13 cellular contexts compared by ENCODE assay signal in the genomic region with DNA sequence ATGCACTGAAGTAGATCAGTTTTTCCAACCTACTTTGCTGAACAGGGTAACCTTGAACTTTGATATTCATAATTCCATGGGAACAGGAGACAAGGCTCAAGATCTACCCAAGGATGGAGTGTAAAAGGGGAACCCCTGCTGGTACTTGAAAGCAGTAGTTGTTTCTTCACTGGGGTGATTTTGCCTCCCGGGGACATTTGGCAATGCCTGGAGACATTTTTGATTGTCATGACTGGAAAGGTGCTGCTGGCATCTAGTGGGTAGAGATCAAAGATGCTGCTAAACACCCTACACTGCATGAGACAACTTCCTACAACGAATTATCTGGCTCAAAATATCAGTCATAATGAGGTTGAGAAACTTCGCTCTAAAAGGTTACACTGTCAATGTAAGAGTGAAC.
DNase-seq lines count a peak whose midpoint lies in the region; ATAC-seq, FAIRE-seq and TF ChIP-seq lines count a peak whose summit lies in the region.
"Had no signal": no experiment of that assay in that cellular context is flagged by ENCODE, and none has a peak within 500 bp of the region (broad histone marks: within the 10 kb centered on the region; RNA-seq: fewer than 3 reads in every experiment).

No MANE protein-coding gene starts in this region.

- H3K9me3 Mint-ChIP-seq in CD4-positive, alpha-beta memory T cell, result peaks cover 0 to 8% (median 6%) of the 10 kb centered on the region in 8 donors

- H3K4me3 ChIP-seq in K562, result no peak overlapping the region
- no peak overlapping the region for H3K4me3 ChIP-seq in CD4-positive, alpha-beta memory T cell (ENCODE audit: low read length in 2 of 2)
- H3K4me3 ChIP-seq: neural progenitor cell had no signal

- in situ Hi-C loops in KBM-7 (cut with MboI; ENCODE audit: low pct_unique_long_range_greater_than_20kb, low sequenced_read_pairs) (no loop called here), K562 (cut with MboI) (no loop called here)

- no peak overlapping the region for H3K4me2 ChIP-seq in K562 (ENCODE audit: insufficient read depth, low read length)
- H3K4me2 ChIP-seq: neural progenitor cell had no signal

- peaks cover 0 to 4% of the 10 kb centered on the region in 2 experiments; a peak in 1 of 5 replicates for H3K4me1 ChIP-seq in K562 (replicated peaks in 1 of 2; ENCODE audit: control insufficient read depth in 2 of 2, insufficient read depth in 2 of 2, low read length in 2 of 2)
- H3K4me1 ChIP-seq in CD4-positive, alpha-beta memory T cell (ENCODE audit: insufficient read depth, low read length), result no peaks in the 10 kb centered on the region

- H3K9me1 ChIP-seq in K562 (ENCODE audit: control insufficient read depth, insufficient read depth, low read length), result no peaks in the 10 kb centered on the region

- no peak overlapping the region for H3K27ac ChIP-seq in K562 (ENCODE audit: extremely low read depth, low read depth, low read length)
- H3K27ac ChIP-seq in CD4-positive, alpha-beta memory T cell (ENCODE audit: low read depth, low read length), result no peak overlapping the region
- H3K27ac ChIP-seq: neural progenitor cell had no signal

- no peak for TF ChIP-seq RAD21 in K562 (CRISPR knock-in tag; conservative IDR thresholded peaks at IDR 0.05 in 1 of 2, IDR thresholded peaks at IDR 0.05 in 1 of 2)

- H3K36me3 Mint-ChIP-seq in CD4-positive, alpha-beta memory T cell, result no peaks in the 10 kb centered on the region
- H3K36me3 Mint-ChIP-seq: neural progenitor cell; stimulated activated memory B cell treated with anti-CD40 and anti-IgM and Interleukin-4, amounts not matched to agents 10 μg/mL and 1 μg/mL and 100 μg/mL, for 72 hours had no signal

- H3K27me3 ChIP-seq in K562 (ENCODE audit: control insufficient read depth in 2 of 2, insufficient read depth in 2 of 2, low read length in 2 of 2), result peaks cover 0 to 5% of the 10 kb centered on the region in 2 experiments; a peak in 1 of 5 replicates
- no peaks in the 10 kb centered on the region for H3K27me3 ChIP-seq in CD4-positive, alpha-beta memory T cell (ENCODE audit: insufficient read depth, low read length)

- intact Hi-C loops in K562 (cut with micrococcal nuclease), result no loop called here
- intact Hi-C loops in left colon (cut with DNase I, micrococcal nuclease), result no loop called here
- intact Hi-C loops in CD4-positive, alpha-beta memory T cell (cut with micrococcal nuclease), result no loop called here

- CTCF ChIA-PET in K562 (lab: Yijun Ruan, JAX; ENCODE audit: low intra/inter-chr PET ratio), result no interaction called here
- CTCF ChIA-PET in CD4-positive, alpha-beta memory T cell (lab: Charles Lee; ENCODE audit: partially characterized antibody), result no interaction called here

- no peak overlapping the region for H3K4me3 Mint-ChIP-seq in CD4-positive, alpha-beta memory T cell
- H3K4me3 Mint-ChIP-seq: neural progenitor cell; stimulated activated memory B cell treated with anti-CD40 and anti-IgM and Interleukin-4, amounts not matched to agents 10 μg/mL and 1 μg/mL and 100 μg/mL, for 72 hours had no signal

- no peak for ATAC-seq in K562
- ATAC-seq in left colon, result peak; percentile 60
- ATAC-seq: stimulated activated memory B cell treated with anti-CD40 and anti-IgM and Interleukin-4, amounts not matched to agents 10 μg/mL and 1 μg/mL and 100 μg/mL, for 72 hours had no signal

- peaks cover 1% of the 10 kb centered on the region in 2 donors for H3K27me3 Mint-ChIP-seq in CD4-positive, alpha-beta memory T cell

- H3K79me2 ChIP-seq in K562 (ENCODE audit: control insufficient read depth, insufficient read depth, low read length), result no peaks in the 10 kb centered on the region

- no peak overlapping the region for H3K27ac Mint-ChIP-seq in CD4-positive, alpha-beta memory T cell
- H3K27ac Mint-ChIP-seq: neural progenitor cell; stimulated activated memory B cell treated with anti-CD40 and anti-IgM and Interleukin-4, amounts not matched to agents 10 μg/mL and 1 μg/mL and 100 μg/mL, for 72 hours had no signal

- WGBS in K562 (ENCODE audit: insufficient coverage, low coverage, missing lambda C conversion rate), result 0% methylated on average over 3 of the region's 3 CpGs

- H3K9ac ChIP-seq in K562 (ENCODE audit: insufficient read depth in 1 of 2, low read depth in 2 of 2, low read length in 2 of 2), result no peak overlapping the region
- H3K9ac ChIP-seq: neural progenitor cell had no signal

- TF ChIP-seq EP300 in K562 (IDR thresholded peaks at IDR 0.05; ENCODE audit: low read length), result no peak

- BruUV-seq in K562 (replicated peaks; lab: Mats Ljungman, UMichigan), result no TSS peak

- POLR2A ChIA-PET in K562 (lab: Yijun Ruan, JAX), result interaction anchor here (1.1 kb wide), 1 partner anchor 12 kb away, joined by 5 read pairs; no protein-coding TSS in a partner anchor
- POLR2A ChIA-PET in CD4-positive, alpha-beta memory T cell (lab: Charles Lee; ENCODE audit: partially characterized antibody), result no interaction called here

- H2AFZ ChIP-seq in K562 (ENCODE audit: low read depth, low read length), result no peak overlapping the region
- H2AFZ ChIP-seq: neural progenitor cell had no signal

- no peak for FAIRE-seq in K562 (lab: Jason Lieb, UNC)
- FAIRE-seq: D721Med, GM12892 had no signal

- H3K4me1 Mint-ChIP-seq in CD4-positive, alpha-beta memory T cell, result no peaks in the 10 kb centered on the region
- H3K4me1 Mint-ChIP-seq: stimulated activated memory B cell treated with anti-CD40 and anti-IgM and Interleukin-4, amounts not matched to agents 10 μg/mL and 1 μg/mL and 100 μg/mL, for 72 hours had no signal

- H4K20me1 ChIP-seq in K562 (replicated peaks; ENCODE audit: control insufficient read depth, insufficient read depth, low read length), result no peaks in the 10 kb centered on the region

- TF ChIP-seq POLR2A in K562 (conservative IDR thresholded peaks at IDR 0.05), result no peak

- TF ChIP-seq CTCF in K562 (IDR thresholded peaks at IDR 0.05 in 2 of 3, conservative IDR thresholded peaks at IDR 0.05 in 1 of 3; ENCODE audit: insufficient read depth in 2 of 3, low read depth in 1 of 3, low read length in 3 of 3), result 0 out of 6 replicates have a peak, but pooled peaks of 2 of the 3 experiments have one; percentile 3 to 4

- peak; percentile 11 for DNase-seq in EH (ENCODE audit: low read depth)
- peak; percentile 32 for DNase-seq in KBM-7
- DNase-seq in K562 (ENCODE audit: extremely low read depth in 1 of 4, low spot score in 3 of 4), result peak in 1 of 4 experiments; percentile 0
- DNase-seq in left colon, result no peak
- DNase-seq in stimulated activated naive CD4-positive, alpha-beta T cell (lab: John Stamatoyannopoulos, UW), result no peak
- DNase-seq in putamen (ENCODE audit: low spot score), result no peak
- DNase-seq in LoVo (ENCODE audit: low spot score), result no peak
- no peak for DNase-seq in CD4-positive, alpha-beta memory T cell
- DNase-seq: Karpas-422 had no signal

- H3K9me3 ChIP-seq in K562 (replicated peaks; ENCODE audit: control insufficient read depth, insufficient read depth, low read depth, low read length), result no peaks in the 10 kb centered on the region
- H3K9me3 ChIP-seq in CD4-positive, alpha-beta memory T cell (ENCODE audit: control insufficient read depth in 1 of 2, low read length in 2 of 2), result no peaks in the 10 kb centered on the region

- H3K36me3 ChIP-seq in K562 (ENCODE audit: control insufficient read depth, insufficient read depth, low read length), result no peaks in the 10 kb centered on the region
- H3K36me3 ChIP-seq in CD4-positive, alpha-beta memory T cell (ENCODE audit: insufficient read depth, low read length), result no peaks in the 10 kb centered on the region
- H3K36me3 ChIP-seq: neural progenitor cell had no signal

TF ChIP-seq in K562, 482 proteins besides CTCF, POLR2A, EP300 and RAD21:
- TF ChIP-seq ZNF764 (CRISPR knock-in tag; IDR thresholded peaks at IDR 0.05; ENCODE audit: low read depth), result no peak
- no peak for TF ChIP-seq ESRRA (IDR thresholded peaks at IDR 0.05; ENCODE audit: borderline replicate concordance, low read depth)
- TF ChIP-seq BMI1 (IDR thresholded peaks at IDR 0.05; ENCODE audit: low read length), result no peak
- TF ChIP-seq ZBTB5 (IDR thresholded peaks at IDR 0.05), result no peak
- TF ChIP-seq ZFX (CRISPR knock-in tag; IDR thresholded peaks at IDR 0.05), result no peak
- TF ChIP-seq ARID1B (IDR thresholded peaks at IDR 0.05), result no peak
TF ChIP-seq in K562: peak in this region for 0.

Comparison
In these comparisons a context has a peak if more than half of its experiments do, and no peak if none do; other contexts are left out.
1. DNase-seq: peak in EH (single experiment) and KBM-7 (single experiment); none in left colon (0 of 2), stimulated activated naive CD4-positive, alpha-beta T cell (0 of 6), putamen (single experiment), LoVo (single experiment) and CD4-positive, alpha-beta memory T cell (0 of 5).